In the genomic region with DNA sequence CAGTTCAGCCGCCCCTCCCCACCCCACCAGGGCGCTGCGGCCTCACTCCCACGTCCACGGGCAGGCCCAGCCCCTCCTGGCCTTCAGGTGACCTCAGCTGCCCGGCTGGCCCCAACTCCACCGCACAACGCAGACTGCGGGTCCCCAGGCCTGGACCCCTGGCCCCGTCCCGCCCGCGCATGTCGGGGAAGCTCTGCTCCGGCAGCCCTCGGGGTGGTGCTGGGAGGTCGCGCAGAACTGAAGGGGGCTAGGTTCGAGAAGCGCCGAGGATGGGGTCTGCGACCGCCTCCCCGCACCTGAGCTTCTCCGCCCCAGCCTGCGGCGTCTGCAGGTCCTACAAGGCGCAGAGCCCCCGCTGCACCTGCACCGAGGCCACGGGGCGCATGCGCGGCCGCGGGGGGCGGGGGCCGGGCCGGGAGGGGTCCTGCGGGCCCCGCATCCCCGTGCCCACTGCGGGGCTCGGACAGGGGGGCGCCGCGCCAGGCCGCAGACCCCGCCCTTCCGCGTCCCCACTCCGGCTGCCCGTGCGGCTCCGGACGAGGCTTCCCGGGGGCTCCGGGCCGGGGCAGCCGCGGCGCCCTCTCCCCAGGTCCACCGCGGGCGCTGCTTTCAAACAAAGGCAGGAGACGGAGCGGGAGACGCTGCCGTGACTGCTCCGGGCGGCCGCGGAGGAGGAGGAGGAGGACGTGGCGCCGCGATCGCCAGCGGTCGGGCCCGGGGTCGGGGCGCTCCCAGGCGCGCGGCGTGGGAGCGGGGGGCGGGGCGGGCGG, we compare ENCODE assay signal across 8 cellular contexts. TPM values are rescaled to one million over a fixed set of nuclear protein-coding genes. Genes with fewer than 3 reads are reported as not detected.
A peak's percentile ranks its signal among the peaks of the same experiment; 100 is the strongest.
DNase-seq lines count a peak whose midpoint lies in the region; ATAC-seq, FAIRE-seq and TF ChIP-seq lines count a peak whose summit lies in the region.

No MANE protein-coding gene starts in this region.

- no peak overlapping the region for H2BK12ac ChIP-seq in mesenchymal stem cell (ENCODE audit: low read length in 2 of 2)

- H3K4me3 ChIP-seq in A549: peak overlapping the region; percentile 92
- H3K4me3 ChIP-seq in K562: peak overlapping the region; percentile 53
- H3K4me3 ChIP-seq in mesenchymal stem cell (ENCODE audit: insufficient read depth in 1 of 2, low read depth in 1 of 2, low read length in 2 of 2): peak overlapping the region in 1 of 2 experiments; percentile 52

- no peaks in the 10 kb centered on the region for H4K20me1 ChIP-seq in K562 (replicated peaks; ENCODE audit: control insufficient read depth, insufficient read depth, low read length)

- TF ChIP-seq EP300 in A549 (IDR thresholded peaks at IDR 0.05) (no peak), K562 (IDR thresholded peaks at IDR 0.05; ENCODE audit: low read length) (no peak)

- no peak overlapping the region for H3K4ac ChIP-seq in mesenchymal stem cell (ENCODE audit: low read depth in 1 of 2, low read length in 2 of 2)

- peak overlapping the region; percentile 82 to 96 for H3K27ac ChIP-seq in A549
- H3K27ac ChIP-seq in K562 (ENCODE audit: extremely low read depth, low read depth, low read length): no peak overlapping the region
- no peak overlapping the region for H3K27ac ChIP-seq in mesenchymal stem cell (ENCODE audit: low read length, poor library complexity, severe bottlenecking)

- in situ Hi-C loops in K562 (cut with MboI): no loop called here

- no peak overlapping the region for H2BK15ac ChIP-seq in mesenchymal stem cell (ENCODE audit: low read depth, poor library complexity, severe bottlenecking)

- no peaks in the 10 kb centered on the region for H3K9me3 ChIP-seq in A549
- no peaks in the 10 kb centered on the region for H3K9me3 ChIP-seq in K562 (replicated peaks; ENCODE audit: control insufficient read depth, insufficient read depth, low read depth, low read length)
- H3K9me3 ChIP-seq in mesenchymal stem cell (ENCODE audit: control insufficient read depth, low read length): no peaks in the 10 kb centered on the region

- peak overlapping the region in 1 of 2 experiments; percentile 81; a peak in 2 of 4 replicates for H3K9ac ChIP-seq in K562 (ENCODE audit: insufficient read depth in 1 of 2, low read depth in 2 of 2, low read length in 2 of 2)
- H3K9ac ChIP-seq in mesenchymal stem cell (ENCODE audit: low read length): no peak overlapping the region

- H2BK5ac ChIP-seq in mesenchymal stem cell (ENCODE audit: low read depth, low read length, poor library complexity, severe bottlenecking): no peak overlapping the region

- peak overlapping the region; percentile 88 for H3K4me2 ChIP-seq in A549
- H3K4me2 ChIP-seq in K562 (ENCODE audit: insufficient read depth, low read length): peak overlapping the region; percentile 63; the same call in 1 of the 2 replicates
- peak overlapping the region; percentile 83 for H3K4me2 ChIP-seq in mesenchymal stem cell (ENCODE audit: low read length, poor library complexity, severe bottlenecking)

- H3K36me3 ChIP-seq in K562 (ENCODE audit: control insufficient read depth, insufficient read depth, low read length) (no peaks in the 10 kb centered on the region; the same call in 2 of the 3 replicates), mesenchymal stem cell (ENCODE audit: control insufficient read depth in 1 of 2, insufficient read depth in 2 of 2, low read depth in 1 of 2, low read length in 2 of 2) (peaks cover 0 to 2% of the 10 kb centered on the region in 2 experiments)

- no peak for TF ChIP-seq CTCF in A549 (IDR thresholded peaks at IDR 0.05)
- no peak for TF ChIP-seq CTCF in K562 (IDR thresholded peaks at IDR 0.05 in 2 of 3, conservative IDR thresholded peaks at IDR 0.05 in 1 of 3; ENCODE audit: insufficient read depth in 2 of 3, low read depth in 1 of 3, low read length in 3 of 3)

- DNase-seq in A549 (ENCODE audit: low read depth in 1 of 2, low spot score in 1 of 2) (peak in 1 of 2 experiments; percentile 49), HEK293T (ENCODE audit: extremely low spot score) (peak; percentile 78), K562 (ENCODE audit: extremely low read depth in 1 of 4, low spot score in 3 of 4) (peak; percentile 45 to 82 (median 81)), mesenchymal stem cell (peak; percentile 13), dermis blood vessel endothelial cell (no peak)
- DNase-seq in activated CD8-positive, alpha-beta memory T cell treated with anti-CD3 and anti-CD28 coated beads for 24 hours: no peak

- no peak overlapping the region for H2BK120ac ChIP-seq in mesenchymal stem cell (ENCODE audit: low read depth, low read length)

- no peaks in the 10 kb centered on the region for H3K27me3 ChIP-seq in K562 (ENCODE audit: control insufficient read depth in 2 of 2, insufficient read depth in 2 of 2, low read length in 2 of 2)
- H3K27me3 ChIP-seq in mesenchymal stem cell (ENCODE audit: control insufficient read depth in 1 of 2, insufficient read depth in 1 of 2, low read length in 2 of 2): peaks cover 44 to 59% of the 10 kb centered on the region in 2 experiments

- FAIRE-seq in A549 (lab: Jason Lieb, UNC): no peak
- no peak for FAIRE-seq in K562 (lab: Jason Lieb, UNC)

- H2AK5ac ChIP-seq in mesenchymal stem cell (ENCODE audit: low read length, severe bottlenecking): no peak overlapping the region

- no peak for TF ChIP-seq POLR2A in A549 (IDR thresholded peaks at IDR 0.05; ENCODE audit: low read length)
- no peak for TF ChIP-seq POLR2A in K562 (conservative IDR thresholded peaks at IDR 0.05)

- no peak overlapping the region for H3K18ac ChIP-seq in mesenchymal stem cell (ENCODE audit: low read depth in 1 of 2, low read length in 2 of 2)

- no peak overlapping the region for H4K91ac ChIP-seq in mesenchymal stem cell (ENCODE audit: low read length)

- H3K9me1 ChIP-seq in K562 (ENCODE audit: control insufficient read depth, insufficient read depth, low read length): no peaks in the 10 kb centered on the region

- BruUV-seq in K562 (replicated peaks; lab: Mats Ljungman, UMichigan): no TSS peak

- H3K4me1 ChIP-seq in A549 (peaks cover 11% of the 10 kb centered on the region; the same call in 1 of the 3 replicates), K562 (replicated peaks in 1 of 2; ENCODE audit: control insufficient read depth in 2 of 2, insufficient read depth in 2 of 2, low read length in 2 of 2) (peaks cover 0 to 47% of the 10 kb centered on the region in 2 experiments; a peak in 3 of 5 replicates), mesenchymal stem cell (ENCODE audit: control insufficient read depth, insufficient read depth, low read depth, low read length) (peaks cover 27% of the 10 kb centered on the region)

- intact Hi-C loops in K562 (cut with micrococcal nuclease): no loop called here

- CTCF ChIA-PET in A549 (lab: Yijun Ruan, JAX) (no interaction called here), HEK293T (lab: Yijun Ruan, JAX) (no interaction called here), K562 (lab: Yijun Ruan, JAX; ENCODE audit: low intra/inter-chr PET ratio) (no interaction called here)

- no peak overlapping the region for H4K8ac ChIP-seq in mesenchymal stem cell (ENCODE audit: low read length)

- TF ChIP-seq RAD21 in A549 (conservative IDR thresholded peaks at IDR 0.05 in 1 of 2, IDR thresholded peaks at IDR 0.05 in 1 of 2) (no peak), K562 (CRISPR knock-in tag; conservative IDR thresholded peaks at IDR 0.05 in 1 of 2, IDR thresholded peaks at IDR 0.05 in 1 of 2) (no peak)

- peak; percentile 30 to 44; a peak in 3 of 6 replicates for ATAC-seq in A549
- peak; percentile 56 for ATAC-seq in K562
- no peak for ATAC-seq in GM21825 (IDR thresholded peaks at IDR 0.05; ENCODE audit: unreplicated experiment)
- ATAC-seq in HG03039 (IDR thresholded peaks at IDR 0.05; ENCODE audit: unreplicated experiment): no peak

- H3K14ac ChIP-seq in mesenchymal stem cell (ENCODE audit: low read length in 2 of 2): no peak overlapping the region

- 81% methylated on average over 3 of the region's 91 CpGs for WGBS in A549 (ENCODE audit: missing lambda C conversion rate)
- WGBS in K562 (ENCODE audit: insufficient coverage, low coverage, missing lambda C conversion rate): 23% methylated on average over 13 of the region's 91 CpGs
- WGBS in mesenchymal stem cell: 4% methylated on average over 61 of the region's 91 CpGs

- H2AFZ ChIP-seq in K562 (ENCODE audit: low read depth, low read length): peak overlapping the region; percentile 74; the same call in 1 of the 2 replicates
- H2AFZ ChIP-seq in mesenchymal stem cell (ENCODE audit: low read depth, low read length): no peak overlapping the region

- no peaks in the 10 kb centered on the region for H3K79me2 ChIP-seq in K562 (ENCODE audit: control insufficient read depth, insufficient read depth, low read length)

- peak overlapping the region in 1 of 2 experiments; percentile 10 for H3K23ac ChIP-seq in mesenchymal stem cell (ENCODE audit: low read length in 2 of 2)

- no peaks in the 10 kb centered on the region for H3K79me1 ChIP-seq in mesenchymal stem cell (replicated peaks; ENCODE audit: low read length, poor library complexity, severe bottlenecking)

- POLR2A ChIA-PET in A549 (lab: Yijun Ruan, JAX): interaction anchor here (1.2 kb wide), 1 partner anchor 50 kb away, joined by 5 read pairs; the partner anchor contains the start of gene NELFA
- POLR2A ChIA-PET in HEK293T (lab: Yijun Ruan, JAX): interaction anchor here (1.1 kb wide), 1 partner anchor 201 kb away, joined by 3 read pairs; no protein-coding TSS in a partner anchor
- POLR2A ChIA-PET in K562 (lab: Yijun Ruan, JAX): interaction anchor here (0.5 to 1.3 kb wide), 3 partner anchors 8 to 50 kb away, joined by 3 read pairs; no protein-coding TSS in a partner anchor

RNA-seq across cellular contexts. Expression of gene NAT8L, which starts 0.7 kb away (rescaled TPM):
- 2.6 and 3.8 TPM in 2 replicates for polyA plus RNA-seq in A549 (2011; rRNA removed)
- 7.5 and 9.1 TPM in 2 replicates for polyA plus RNA-seq in A549 (2012; cell fraction: cytosol; rRNA removed)
- 21.8 and 25.9 TPM in 2 replicates for polyA plus RNA-seq in A549 (2012; cell fraction: nucleus; rRNA removed)
- polyA plus RNA-seq in A549 (2017; fragmentation: RNase III; extraction: RNeasy Plus Mini Kit Qiagen cat#74134 plus additional on column Dnase treatment): 7.7 to 8.2 TPM (median 8.2 TPM) in 3 replicates
- polyA minus RNA-seq in A549 (2011; rRNA and poly(A)+ RNA removed): 6.8 and 8.0 TPM in 2 replicates
- 10.2 and 23.1 TPM in 2 replicates for total RNA-seq in K562 (2011; cell fraction: chromatin; rRNA removed; ENCODE audit: low replicate concordance)
- total RNA-seq in K562 (2011; cell fraction: nucleolus; rRNA removed): 12.9 and 15.8 TPM in 2 replicates
- 10.6 and 15.3 TPM in 2 replicates for total RNA-seq in K562 (2011; cell fraction: nucleoplasm; rRNA removed)
- total RNA-seq in K562 (2014; rRNA removed): 3.8 and 5.3 TPM in 2 replicates
- 0.62 and 0.67 TPM in 2 replicates for total RNA-seq in K562 (2014; rRNA removed; fragmentation: Illumina TruSeq; extraction: Trizol)
- total RNA-seq in K562 (2015; rRNA removed; fragmentation: Illumina TruSeq; extraction: Trizol): 1.5 and 1.7 TPM in 2 replicates
- total RNA-seq in K562 (2021): 9.5 and 11.0 TPM in 2 replicates
- polyA plus RNA-seq in K562 (2011; rRNA removed): 3.9 and 4.9 TPM in 2 replicates
- polyA plus RNA-seq in K562 (2011; cell fraction: cytosol; rRNA removed): 7.9 and 9.1 TPM in 2 replicates
- polyA plus RNA-seq in K562 (2011; cell fraction: nucleus; rRNA removed): 19.1 and 19.2 TPM in 2 replicates
- 4.7 and 7.3 TPM in 2 replicates for polyA plus RNA-seq in K562 (2012)
- polyA plus RNA-seq in K562 (2014; fragmentation: Illumina TruSeq; extraction: Trizol): 1.5 and 3.1 TPM in 2 replicates
- polyA plus RNA-seq in K562 (2014; fragmentation: Nextera tagmentation; extraction: Ambion mirVana): under 1 TPM; 0.06 to 0.07 TPM
- polyA plus RNA-seq in K562 (2014; rRNA removed): 2.9 and 3.7 TPM in 2 replicates
- 39.8 and 58.5 TPM in 2 replicates for polyA minus RNA-seq in K562 (2011; rRNA and poly(A)+ RNA removed)
- 7.1 and 7.3 TPM in 2 replicates for polyA minus RNA-seq in K562 (2011; cell fraction: cytosol; rRNA and poly(A)+ RNA removed)
- 4.3 TPM in 2 replicates for polyA minus RNA-seq in K562 (2011; cell fraction: nucleus; rRNA and poly(A)+ RNA removed)
- polyA plus RNA-seq in mesenchymal stem cell (2013, experiment 1 of 2): 0.14 TPM
- 0.12 TPM for polyA plus RNA-seq in mesenchymal stem cell (2013, experiment 2 of 2)
- total RNA-seq in dermis blood vessel endothelial cell: under 0.01 TPM in 2 replicates

RNA-seq across cellular contexts. Expression of gene NELFA, which starts 49.7 kb away (rescaled TPM):
- polyA plus RNA-seq in A549 (2011; rRNA removed) (9.3 and 11.1 TPM in 2 replicates), A549 (2017; fragmentation: RNase III; extraction: RNeasy Plus Mini Kit Qiagen cat#74134 plus additional on column Dnase treatment) (17.0 to 18.3 TPM (median 17.1 TPM) in 3 replicates), K562 (2011; rRNA removed) (12.9 and 28.3 TPM in 2 replicates), K562 (2014; fragmentation: Illumina TruSeq; extraction: Trizol) (14.8 and 32.1 TPM in 2 replicates), K562 (2014; fragmentation: Nextera tagmentation; extraction: Ambion mirVana) (1 to 10 TPM in 1 of 2 experiments, under 1 TPM in 1; 0.76 to 1.4 TPM), K562 (2014; rRNA removed) (33.6 and 36.5 TPM in 2 replicates)
- 27.2 and 28.3 TPM in 2 replicates for polyA plus RNA-seq in A549 (2012; cell fraction: cytosol; rRNA removed)
- polyA plus RNA-seq in A549 (2012; cell fraction: nucleus; rRNA removed): 46.0 and 66.5 TPM in 2 replicates
- 5.4 and 5.9 TPM in 2 replicates for polyA minus RNA-seq in A549 (2011; rRNA and poly(A)+ RNA removed)
- total RNA-seq in K562 (2011; cell fraction: chromatin; rRNA removed; ENCODE audit: low replicate concordance): 38.8 and 78.3 TPM in 2 replicates
- 62.0 and 74.4 TPM in 2 replicates for total RNA-seq in K562 (2011; cell fraction: nucleolus; rRNA removed)
- 44.5 and 47.7 TPM in 2 replicates for total RNA-seq in K562 (2011; cell fraction: nucleoplasm; rRNA removed)
- total RNA-seq in K562 (2014; rRNA removed) (29.1 and 33.3 TPM in 2 replicates), K562 (2014; rRNA removed; fragmentation: Illumina TruSeq; extraction: Trizol) (10.6 and 12.0 TPM in 2 replicates), K562 (2015; rRNA removed; fragmentation: Illumina TruSeq; extraction: Trizol) (16.4 and 18.9 TPM in 2 replicates), K562 (2021) (59.6 and 63.0 TPM in 2 replicates), dermis blood vessel endothelial cell (13.8 and 17.0 TPM in 2 replicates)
- 19.0 and 31.9 TPM in 2 replicates for polyA plus RNA-seq in K562 (2011; cell fraction: cytosol; rRNA removed)
- 59.7 and 83.0 TPM in 2 replicates for polyA plus RNA-seq in K562 (2011; cell fraction: nucleus; rRNA removed)
- polyA plus RNA-seq in K562 (2012): 44.5 and 46.5 TPM in 2 replicates
- 7.8 and 9.9 TPM in 2 replicates for polyA minus RNA-seq in K562 (2011; rRNA and poly(A)+ RNA removed)
- polyA minus RNA-seq in K562 (2011; cell fraction: cytosol; rRNA and poly(A)+ RNA removed): 26.9 and 38.7 TPM in 2 replicates
- 48.3 and 117 TPM in 2 replicates for polyA minus RNA-seq in K562 (2011; cell fraction: nucleus; rRNA and poly(A)+ RNA removed)
- 14.9 TPM for polyA plus RNA-seq in mesenchymal stem cell (2013, experiment 1 of 2)
- polyA plus RNA-seq in mesenchymal stem cell (2013, experiment 2 of 2): 15.1 TPM

Comparison
In these comparisons a context has a peak if more than half of its experiments do, and no peak if none do; other contexts are left out.
1. ATAC-seq: peak in A549 (2 of 2) and K562 (single experiment); none in GM21825 (single experiment) and HG03039 (single experiment).
2. DNase-seq: peak in HEK293T (single experiment), K562 (4 of 4) and mesenchymal stem cell (single experiment); none in dermis blood vessel endothelial cell (single experiment) and activated CD8-positive, alpha-beta memory T cell treated with anti-CD3 and anti-CD28 coated beads for 24 hours (single experiment).
3. H3K27ac ChIP-seq: peak in A549 (2 of 2); none in K562 (single experiment) and mesenchymal stem cell (single experiment).
4. Of the 35 proteins assayed by ChIP-seq in both K562 and A549: peak only in K562: PHF8; only in A549: MAX; in both: none; in neither: 32; mixed calls (peak in some experiments, not most) for 1.
5. Peak in every context shown above with its lines, with median percentiles within 50 percentile points of each other: H3K4me2 ChIP-seq.